In genomic region chr13:42038661-42039456, GRCh38 we compare ENCODE assay signal across 9 cellular contexts. TPM values are rescaled to one million over a fixed set of nuclear protein-coding genes. Genes with fewer than 3 reads are reported as not detected.
DNase-seq lines count a peak whose midpoint lies in the region; ATAC-seq, FAIRE-seq and TF ChIP-seq lines count a peak whose summit lies in the region.
"Had no signal": no experiment of that assay in that cellular context is flagged by ENCODE, and none has a peak within 500 bp of the region (broad histone marks: within the 10 kb centered on the region; RNA-seq: fewer than 3 reads in every experiment).

No MANE protein-coding gene starts in this region.

- H2BK20ac ChIP-seq in H1 (ENCODE audit: low read length): no peak overlapping the region

- peaks cover 13% of the 10 kb centered on the region for H3K4me1 ChIP-seq in CD4-positive, alpha-beta memory T cell (ENCODE audit: insufficient read depth, low read length)
- H3K4me1 ChIP-seq in MM.1S (ENCODE audit: low read length) (no peaks in the 10 kb centered on the region), H1 (replicated peaks in 1 of 4; ENCODE audit: control insufficient read depth in 3 of 4, insufficient read depth in 4 of 4, low read length in 3 of 4) (no peaks in the 10 kb centered on the region), neuron (ENCODE audit: insufficient read depth, low read length) (peaks cover 12% of the 10 kb centered on the region), testis (peaks cover 8% of the 10 kb centered on the region), left lung (peaks cover 4 to 24% of the 10 kb centered on the region in 2 donors), trophoblast cell (ENCODE audit: control insufficient read depth in 1 of 2, insufficient read depth in 2 of 2, low read length in 2 of 2) (peaks cover 2% of the 10 kb centered on the region in 2 experiments)

- peak overlapping the region; percentile 84 to 94 (median 92) for H3K4me3 Mint-ChIP-seq in CD4-positive, alpha-beta memory T cell

- no peak overlapping the region for H3K27ac ChIP-seq in CD4-positive, alpha-beta memory T cell (ENCODE audit: low read depth, low read length)
- no peak overlapping the region for H3K27ac ChIP-seq in MM.1S (ENCODE audit: low read length)
- no peak overlapping the region for H3K27ac ChIP-seq in H1 (ENCODE audit: low read depth, low read length)
- no peak overlapping the region for H3K27ac ChIP-seq in testis
- peak overlapping the region in 1 of 2 donors; percentile 95 for H3K27ac ChIP-seq in left lung
- no peak overlapping the region for H3K27ac ChIP-seq in trophoblast cell (ENCODE audit: low read depth, low read length)

- H3K36me3 ChIP-seq in CD4-positive, alpha-beta memory T cell (ENCODE audit: insufficient read depth, low read length): no peaks in the 10 kb centered on the region
- H3K36me3 ChIP-seq in MM.1S (replicated peaks; ENCODE audit: insufficient read depth, low read length): no peaks in the 10 kb centered on the region
- H3K36me3 ChIP-seq in H1 (ENCODE audit: control insufficient read depth in 2 of 4, insufficient read depth in 4 of 4, low read length in 3 of 4): no peaks in the 10 kb centered on the region
- H3K36me3 ChIP-seq in neuron (ENCODE audit: insufficient read depth, low read length): no peaks in the 10 kb centered on the region
- H3K36me3 ChIP-seq in testis (ENCODE audit: low read depth, missing control alignments): no peaks in the 10 kb centered on the region
- H3K36me3 ChIP-seq in left lung: no peaks in the 10 kb centered on the region
- no peaks in the 10 kb centered on the region for H3K36me3 ChIP-seq in trophoblast cell (ENCODE audit: control insufficient read depth in 1 of 2, insufficient read depth in 2 of 2, low read length in 2 of 2)

- H3K9me3 ChIP-seq in CD4-positive, alpha-beta memory T cell (ENCODE audit: control insufficient read depth in 1 of 2, low read length in 2 of 2): no peaks in the 10 kb centered on the region
- H3K9me3 ChIP-seq in MM.1S (replicated peaks; ENCODE audit: insufficient read depth, low read length): no peaks in the 10 kb centered on the region
- no peaks in the 10 kb centered on the region; a peak in 1 of 4 replicates for H3K9me3 ChIP-seq in H1 (ENCODE audit: insufficient read depth in 2 of 2, low read depth in 1 of 2, low read length in 1 of 2)
- H3K9me3 ChIP-seq in neuron (ENCODE audit: low read length): no peaks in the 10 kb centered on the region
- H3K9me3 ChIP-seq in testis: no peaks in the 10 kb centered on the region
- no peaks in the 10 kb centered on the region for H3K9me3 ChIP-seq in left lung
- no peaks in the 10 kb centered on the region for H3K9me3 ChIP-seq in trophoblast cell (ENCODE audit: insufficient read depth, low read depth, low read length)

- H3K79me2 ChIP-seq in MM.1S (ENCODE audit: low read length): peaks cover 4% of the 10 kb centered on the region; the same call in 1 of the 2 replicates
- H3K79me2 ChIP-seq in H1 (ENCODE audit: control insufficient read depth in 1 of 2, insufficient read depth in 2 of 2, low read length in 2 of 2): peaks cover 0 to 15% of the 10 kb centered on the region in 2 experiments; a peak in 2 of 4 replicates
- peaks cover 3% of the 10 kb centered on the region for H3K79me2 ChIP-seq in trophoblast cell (ENCODE audit: control insufficient read depth, insufficient read depth, low read length, poor library complexity)

- ATAC-seq in HG03139 (IDR thresholded peaks at IDR 0.05; ENCODE audit: unreplicated experiment): no peak
- no peak for ATAC-seq in left lung

- H3K4me3 ChIP-seq in CD4-positive, alpha-beta memory T cell (ENCODE audit: low read length in 2 of 2): no peak overlapping the region
- H3K4me3 ChIP-seq in MM.1S (ENCODE audit: low read length) (peak overlapping the region; percentile 73; the same call in 1 of the 2 replicates), H1 (ENCODE audit: extremely low read depth in 1 of 4, insufficient read depth in 2 of 4, low read depth in 3 of 4, low read length in 4 of 4) (peak overlapping the region in 2 of 4 experiments; percentile 66 to 87; a peak in 3 of 8 replicates), neuron (ENCODE audit: low read length) (peak overlapping the region; percentile 97), testis (no peak overlapping the region), left lung (peak overlapping the region in 1 of 2 donors; percentile 63), trophoblast cell (ENCODE audit: low read depth, low read length) (no peak overlapping the region)

- POLR2A ChIA-PET in CD4-positive, alpha-beta memory T cell (lab: Charles Lee; ENCODE audit: partially characterized antibody): interaction anchor here (1.8 kb wide), 2 partner anchors 9 to 78 kb away, joined by 11 read pairs; partner anchors contain the start of genes DGKH and VWA8
- POLR2A ChIA-PET in H1 (lab: Charles Lee; ENCODE audit: partially characterized antibody): interaction anchor here (1.0 kb wide), 1 partner anchor 78 kb away, joined by 4 read pairs; the partner anchor contains the start of gene VWA8

- H3F3A ChIP-seq in MM.1S (ENCODE audit: insufficient read depth, low read length): peaks cover 6% of the 10 kb centered on the region; the same call in 1 of the 2 replicates

- H2AK5ac ChIP-seq in H1 (ENCODE audit: low read depth, low read length) (no peak overlapping the region), trophoblast cell (ENCODE audit: low read length) (no peak overlapping the region)

- H4K20me1 ChIP-seq in MM.1S (ENCODE audit: insufficient read depth, low read length) (no peaks in the 10 kb centered on the region), H1 (replicated peaks in 1 of 2; ENCODE audit: control insufficient read depth in 1 of 2, insufficient read depth in 2 of 2, low read length in 2 of 2) (peaks cover 2 to 7% of the 10 kb centered on the region in 2 experiments)

- no peak for FAIRE-seq in H1 (lab: Jason Lieb, UNC)

- H2BK120ac ChIP-seq in H1 (replicated peaks; ENCODE audit: low read depth, low read length) (no peak overlapping the region), trophoblast cell (ENCODE audit: insufficient read depth, low read length, poor library complexity) (no peak overlapping the region)

- H3K27me3 ChIP-seq in CD4-positive, alpha-beta memory T cell (ENCODE audit: insufficient read depth, low read length): no peaks in the 10 kb centered on the region
- H3K27me3 ChIP-seq in MM.1S (replicated peaks; ENCODE audit: insufficient read depth, low read length) (no peaks in the 10 kb centered on the region), H1 (replicated peaks in 1 of 4; ENCODE audit: control insufficient read depth in 3 of 4, extremely low read depth in 1 of 4, insufficient read depth in 3 of 4, low read length in 3 of 4) (peaks cover 6 to 30% (median 18%) of the 10 kb centered on the region in 4 experiments), neuron (ENCODE audit: insufficient read depth, low read length) (no peaks in the 10 kb centered on the region), testis (no peaks in the 10 kb centered on the region), left lung (peaks cover 0 to 19% of the 10 kb centered on the region in 2 donors), trophoblast cell (ENCODE audit: insufficient read depth, low read length) (no peaks in the 10 kb centered on the region)

- H4K91ac ChIP-seq in H1 (replicated peaks; ENCODE audit: insufficient read length, low read length): no peak overlapping the region
- H4K91ac ChIP-seq in trophoblast cell (ENCODE audit: low read depth, low read length): no peak overlapping the region

- TF ChIP-seq RAD21 in H1 (IDR thresholded peaks at IDR 0.05 in 1 of 2, conservative IDR thresholded peaks at IDR 0.05 in 1 of 2; ENCODE audit: low read depth in 2 of 2, low read length in 2 of 2): no peak

- peak overlapping the region; percentile 4 to 95 (median 87) for H3K27ac Mint-ChIP-seq in CD4-positive, alpha-beta memory T cell

- H2BK5ac ChIP-seq in H1 (ENCODE audit: low read depth, low read length) (no peak overlapping the region), trophoblast cell (ENCODE audit: low read depth, low read length, poor library complexity) (no peak overlapping the region)

- H2AFZ ChIP-seq in MM.1S (ENCODE audit: low read length): no peak overlapping the region
- H2AFZ ChIP-seq in H1 (ENCODE audit: low read length): no peak overlapping the region
- H2AFZ ChIP-seq in neuron (ENCODE audit: low read depth, low read length): no peak overlapping the region
- no peak overlapping the region for H2AFZ ChIP-seq in trophoblast cell (ENCODE audit: insufficient read depth, low read length, poor library complexity)

- no peak overlapping the region for H3K56ac ChIP-seq in H1 (replicated peaks; ENCODE audit: insufficient read length, low read depth, low read length)

- H2BK12ac ChIP-seq in H1 (ENCODE audit: low read depth, low read length) (0 out of 2 replicates have a peak overlapping the region, but pooled peaks have one; percentile 17), trophoblast cell (ENCODE audit: low read length) (no peak overlapping the region)

- H2BK15ac ChIP-seq in H1 (ENCODE audit: low read length): 0 out of 2 replicates have a peak overlapping the region, but pooled peaks have one; percentile 72

- no peaks in the 10 kb centered on the region for H3K27me3 Mint-ChIP-seq in CD4-positive, alpha-beta memory T cell

- TF ChIP-seq POLR2A in H1 (IDR thresholded peaks at IDR 0.05; ENCODE audit: control extremely low read depth in 1 of 2, low read depth in 2 of 2, low read length in 2 of 2) (no peak), testis (IDR thresholded peaks at IDR 0.05) (no peak)

- H4K5ac ChIP-seq in H1 (ENCODE audit: insufficient read length, low read depth, low read length): no peak overlapping the region

- intact Hi-C loops in CD4-positive, alpha-beta memory T cell (cut with micrococcal nuclease): loop anchor here (1.0 kb wide), 1 partner anchor 71 kb away; no protein-coding TSS in a partner anchor
- intact Hi-C loops in testis (cut with DNase I; ENCODE audit: low total_unique reads): no loop called here
- intact Hi-C loops in left lung (cut with DNase I): no loop called here

- H3K9me3 Mint-ChIP-seq in CD4-positive, alpha-beta memory T cell: peaks cover 0 to 9% (median 0%) of the 10 kb centered on the region in 8 donors

- TF ChIP-seq CTCF in MM.1S (IDR thresholded peaks at IDR 0.05; ENCODE audit: low read length) (no peak), H1 (IDR thresholded peaks at IDR 0.05; ENCODE audit: control extremely low read depth in 1 of 3, insufficient read depth in 1 of 3, low read depth in 1 of 3, low read length in 3 of 3) (no peak), testis (IDR thresholded peaks at IDR 0.05) (no peak), left lung (IDR thresholded peaks at IDR 0.05) (no peak)

- no peak overlapping the region for H3K23ac ChIP-seq in H1 (ENCODE audit: insufficient read length)
- H3K23ac ChIP-seq in trophoblast cell (ENCODE audit: low read length): no peak overlapping the region

- DNase-seq in CD4-positive, alpha-beta memory T cell: no peak
- no peak for DNase-seq in MM.1S
- DNase-seq in H1 (ENCODE audit: low read depth in 1 of 2, low spot score in 2 of 2): no peak
- DNase-seq in testis: no peak
- DNase-seq in left lung: no peak
- no peak for DNase-seq in trophoblast cell
- DNase-seq: KG1 had no signal

- H3K4me2 ChIP-seq in MM.1S (ENCODE audit: low read depth, low read length) (peak overlapping the region; percentile 83; the same call in 1 of the 2 replicates), H1 (ENCODE audit: insufficient read depth in 1 of 2, low read depth in 2 of 2, low read length in 2 of 2) (peak overlapping the region; percentile 80 to 95; a peak in 2 of 4 replicates), trophoblast cell (ENCODE audit: low read length) (no peak overlapping the region)

- H3K9me2 ChIP-seq in MM.1S (replicated peaks; ENCODE audit: insufficient read depth, low read length): no peaks in the 10 kb centered on the region

- H4K8ac ChIP-seq in H1 (ENCODE audit: extremely low read depth, insufficient read depth, low read length) (no peak overlapping the region), trophoblast cell (ENCODE audit: low read depth, low read length) (no peak overlapping the region)

- WGBS in H1 (ENCODE audit: extremely low coverage in 1 of 2, insufficient coverage in 1 of 2, insufficient read length in 1 of 2, insufficient replicate concordance in 2 of 2, low coverage in 1 of 2, low lambda C conversion rate in 2 of 2, missing lambda C conversion rate in 1 of 2), 2 experiments: 84% methylated on average over 19 of the region's 19 CpGs; no CpG with 5 or more reads in 1 of the 2 experiments
- 66 to 68% methylated on average over 19 of the region's 19 CpGs for WGBS in testis, 2 donors
- WGBS in trophoblast cell (ENCODE audit: extremely low coverage, insufficient coverage, insufficient read length): no CpG with 5 or more reads among the region's 19 CpGs

- H3K4ac ChIP-seq in H1 (replicated peaks; ENCODE audit: insufficient read length, low read depth, low read length) (no peak overlapping the region), trophoblast cell (ENCODE audit: low read depth, low read length) (no peak overlapping the region)

- no peak overlapping the region for H3K9ac ChIP-seq in MM.1S (ENCODE audit: low read length)
- no peak overlapping the region for H3K9ac ChIP-seq in H1 (replicated peaks in 1 of 4; ENCODE audit: extremely low read depth in 1 of 4, low read depth in 3 of 4, low read length in 3 of 4)
- no peak overlapping the region for H3K9ac ChIP-seq in trophoblast cell (ENCODE audit: low read length)

- H3K18ac ChIP-seq in H1 (ENCODE audit: extremely low read depth, low read length) (no peak overlapping the region), trophoblast cell (ENCODE audit: low read length) (no peak overlapping the region)

- TF ChIP-seq EP300 in H1 (IDR thresholded peaks at IDR 0.05; ENCODE audit: borderline replicate concordance in 1 of 2, low read depth in 2 of 2, low read length in 2 of 2): no peak

- no peak overlapping the region for H4K12ac ChIP-seq in trophoblast cell (ENCODE audit: low read depth, low read length)

- H3K14ac ChIP-seq in H1 (ENCODE audit: insufficient read length) (no peak overlapping the region), trophoblast cell (ENCODE audit: low read length) (no peak overlapping the region)

- H3K36me3 Mint-ChIP-seq in CD4-positive, alpha-beta memory T cell: peaks cover 3 to 11% of the 10 kb centered on the region in 2 donors

- H3K79me1 ChIP-seq in H1 (ENCODE audit: low read depth, low read length) (no peaks in the 10 kb centered on the region), trophoblast cell (ENCODE audit: low read length) (peaks cover 8% of the 10 kb centered on the region)

- CTCF ChIA-PET in CD4-positive, alpha-beta memory T cell (lab: Charles Lee; ENCODE audit: partially characterized antibody): no interaction called here
- CTCF ChIA-PET in H1 (lab: Charles Lee; ENCODE audit: partially characterized antibody): interaction anchor here (2.3 kb wide), 1 partner anchor 74 kb away, joined by 5 read pairs; no protein-coding TSS in a partner anchor

- H3K23me2 ChIP-seq in H1 (ENCODE audit: low read depth, low read length): peaks cover 17% of the 10 kb centered on the region

- H3K4me1 Mint-ChIP-seq in CD4-positive, alpha-beta memory T cell: peaks cover 17 to 24% (median 19%) of the 10 kb centered on the region in 4 donors

RNA-seq across cellular contexts. Expression of gene DGKH, which starts 9.6 kb away (rescaled TPM):
- 10 to 100 TPM; 10.9 to 11.6 TPM for total RNA-seq in CD4-positive, alpha-beta memory T cell
- 1 to 10 TPM; 2.1 to 2.4 TPM for polyA plus RNA-seq in CD4-positive, alpha-beta memory T cell
- total RNA-seq in H1 (2021; fragmentation: NEBNext Ultra II Directional; extraction: Animal tissue kit (Norgen Biotek cat#: 25700)): 5.8 and 7.9 TPM in 2 replicates
- polyA plus RNA-seq in H1 (2011; rRNA removed) (1.1 and 2.1 TPM in 2 replicates), testis (ENCODE audit: insufficient read depth, low read depth, low replicate concordance) (9.8 TPM)
- polyA plus RNA-seq in H1 (2011; cell fraction: cytosol; rRNA removed): 2.4 TPM
- 3.7 TPM for polyA plus RNA-seq in H1 (2011; cell fraction: nucleus; rRNA removed)
- 1.7 to 3.3 TPM (median 2.3 TPM) in 4 replicates for polyA plus RNA-seq in H1 (2012, experiment 1 of 2)
- polyA plus RNA-seq in H1 (2012, experiment 2 of 2): 0.26 TPM
- 2.7 TPM for polyA plus RNA-seq in H1 (2013, experiment 1 of 2)
- polyA plus RNA-seq in H1 (2013, experiment 2 of 2): 2.4 TPM
- 17.0 and 21.3 TPM in 2 replicates for polyA minus RNA-seq in H1 (2011; rRNA and poly(A)+ RNA removed)
- 7.1 TPM for polyA minus RNA-seq in H1 (2011; cell fraction: cytosol; rRNA and poly(A)+ RNA removed)
- polyA minus RNA-seq in H1 (2011; cell fraction: nucleus; rRNA and poly(A)+ RNA removed): 23.8 TPM
- total RNA-seq in testis (10 to 100 TPM in 1 of 2 donors, 1 to 10 TPM in 1; 6.3 to 11.5 TPM), left lung (10 to 100 TPM; 15.4 to 17.1 TPM)
- polyA plus RNA-seq in trophoblast cell (2013): 1.6 TPM in 2 replicates

Comparison
In these comparisons a context has a peak if more than half of its experiments do, and no peak if none do; other contexts are left out.
1. H3K4me3 ChIP-seq: peak in MM.1S (single experiment) and neuron (single experiment); none in CD4-positive, alpha-beta memory T cell (0 of 2), testis (0 of 2) and trophoblast cell (single experiment).